ENCODE assay signal across 8 cellular contexts in the genomic region with DNA sequence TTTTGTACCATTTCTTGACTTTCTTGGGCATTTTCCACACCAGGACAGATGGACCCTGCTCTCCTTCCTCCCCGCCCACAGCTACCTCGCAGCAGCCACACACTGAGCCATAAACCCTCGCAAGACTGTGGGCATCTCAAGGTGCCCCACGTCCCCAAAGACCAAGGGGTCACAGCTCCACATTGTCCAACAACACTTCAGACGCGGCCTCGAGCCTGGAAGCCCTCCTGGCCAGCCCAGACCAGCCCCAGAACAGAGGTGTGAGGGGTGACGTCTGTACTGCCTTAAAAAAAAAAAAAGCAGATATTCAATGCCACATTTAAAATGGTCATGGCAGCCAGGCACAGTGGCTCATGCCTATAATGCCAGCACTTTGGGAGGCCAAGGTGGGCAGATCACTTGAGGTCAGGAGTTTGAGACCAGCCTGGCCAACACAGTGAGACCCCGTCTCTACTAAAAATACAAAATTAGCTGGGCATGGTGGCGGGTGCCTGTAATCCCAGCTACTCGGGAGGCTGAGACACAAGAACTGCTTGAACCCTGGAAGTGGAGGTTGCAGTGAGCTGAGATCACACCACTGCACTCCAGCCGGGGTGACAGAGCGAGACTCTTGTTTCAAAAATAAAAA. TPM values are rescaled to one million over a fixed set of nuclear protein-coding genes. Genes with fewer than 3 reads are reported as not detected.
DNase-seq lines count a peak whose midpoint lies in the region; ATAC-seq and TF ChIP-seq lines count a peak whose summit lies in the region.
"Not testable (repeated sequence)": the region's sequence is repeated elsewhere in the genome, so short reads cannot be mapped to it uniquely, and the experiment has no call there.

No MANE protein-coding gene starts in this region.

- not testable (repeated sequence) for H3K36me3 ChIP-seq in IMR-90 (ENCODE audit: control insufficient read depth, insufficient read depth, low read length); hepatocyte (replicated peaks; ENCODE audit: insufficient read depth, low read depth); sigmoid colon

- not testable (repeated sequence) for H4K91ac ChIP-seq in IMR-90 (ENCODE audit: insufficient read depth, low read depth, low read length)

- not testable (repeated sequence) for BruUV-seq in IMR-90 (replicated peaks; lab: Mats Ljungman, UMichigan)

- H3K4me2 ChIP-seq in IMR-90 (ENCODE audit: low read depth, low read length); hepatocyte: not testable (repeated sequence)

- H3K9me2 ChIP-seq in hepatocyte (replicated peaks; ENCODE audit: insufficient read depth) = not testable (repeated sequence)

- not testable (repeated sequence) for H2AK5ac ChIP-seq in IMR-90 (ENCODE audit: low read depth, low read length)

- H3K79me2 ChIP-seq in hepatocyte = peaks cover 73% of the 10 kb centered on the region

- H3K4me3 Mint-ChIP-seq in brain, nephron progenitor cell, type B pancreatic cell: not testable (repeated sequence)

- DNase-seq in ELF-1 (ENCODE audit: low read depth, low spot score) = peak; percentile 1
- not testable (repeated sequence) for DNase-seq in IMR-90; hepatocyte (ENCODE audit: low spot score); nephron progenitor cell
- DNase-seq in mesenteric fat pad (ENCODE audit: low spot score) = peak; percentile 47
- DNase-seq in sigmoid colon = peak; percentile 51
- DNase-seq in type B pancreatic cell (ENCODE audit: extremely low spot score, unreplicated experiment) = peak; percentile 57

- not testable (repeated sequence) for H3K27me3 ChIP-seq in IMR-90 (ENCODE audit: control insufficient read depth, insufficient read depth, low read length); hepatocyte; sigmoid colon

- not testable (repeated sequence) for H3K9me3 Mint-ChIP-seq in brain, nephron progenitor cell, type B pancreatic cell

- 100% methylated on average over 2 of the region's 13 CpGs; no CpG with 5 or more reads in 1 of the 2 experiments for WGBS in IMR-90 (ENCODE audit: extremely low coverage in 2 of 2, insufficient read length in 1 of 2), 2 experiments
- 93% methylated on average over 13 of the region's 13 CpGs for WGBS in hepatocyte (ENCODE audit: low lambda C conversion rate, missing lambda C conversion rate)
- WGBS in sigmoid colon, 2 donors = 92 to 94% methylated on average over 13 of the region's 13 CpGs

- in situ Hi-C loops in IMR-90 (cut with MboI; ENCODE audit: low sequenced_read_pairs) = not testable (repeated sequence)

- not testable (repeated sequence) for TF ChIP-seq POLR2A in IMR-90 (IDR thresholded peaks at IDR 0.05; ENCODE audit: low read depth, low read length); sigmoid colon (IDR thresholded peaks at IDR 0.05)

- H2BK5ac ChIP-seq in IMR-90 (ENCODE audit: low read depth, low read length, poor library complexity, severe bottlenecking) = not testable (repeated sequence)

- peak overlapping the region; percentile 39; the same call in 1 of the 2 replicates for H3K4ac ChIP-seq in IMR-90 (ENCODE audit: low read depth, low read length)

- TF ChIP-seq EP300 in sigmoid colon (IDR thresholded peaks at IDR 0.05) = not testable (repeated sequence)

- intact Hi-C loops in IMR-90 (cut with micrococcal nuclease) = not testable (repeated sequence)
- intact Hi-C loops in sigmoid colon (cut with DNase I) = loop anchor here (5.0 kb wide), 1 partner anchor 34 kb away; the partner anchor contains the start of gene DIP2C

- CTCF ChIA-PET in IMR-90 (lab: Yijun Ruan, JAX) = not testable (repeated sequence)

- H4K20me1 ChIP-seq in IMR-90 (ENCODE audit: insufficient read depth, low read length) = peaks cover 79% of the 10 kb centered on the region
- peaks cover 51% of the 10 kb centered on the region for H4K20me1 ChIP-seq in hepatocyte (ENCODE audit: insufficient read depth, poor library complexity, severe bottlenecking)

- H3K9ac ChIP-seq in IMR-90 (ENCODE audit: low read depth, low read length) = not testable (repeated sequence)

- H4K5ac ChIP-seq in IMR-90 (ENCODE audit: low read depth, low read length) = not testable (repeated sequence)

- H2BK20ac ChIP-seq in IMR-90 (ENCODE audit: low read depth, low read length) = not testable (repeated sequence)

- dilution Hi-C loops in IMR-90 (cut with HindIII; ENCODE audit: low sequenced_read_pairs, unreplicated experiment) = not testable (repeated sequence)

- not testable (repeated sequence) for H2BK120ac ChIP-seq in IMR-90 (ENCODE audit: low read depth, low read length)

- not testable (repeated sequence) for H2BK15ac ChIP-seq in IMR-90 (ENCODE audit: low read depth, low read length)

- not testable (repeated sequence) for H4K8ac ChIP-seq in IMR-90 (ENCODE audit: low read depth in 2 of 2, low read length in 2 of 2)

- not testable (repeated sequence) for H2AK9ac ChIP-seq in IMR-90 (replicated peaks; ENCODE audit: low read depth, low read length, poor library complexity)

- H3K23ac ChIP-seq in IMR-90 (ENCODE audit: low read depth, low read length) = not testable (repeated sequence)

- not testable (repeated sequence) for H3K4me1 Mint-ChIP-seq in brain
- H3K4me1 Mint-ChIP-seq in nephron progenitor cell (peaks cover 34% of the 10 kb centered on the region), type B pancreatic cell (ENCODE audit: unreplicated experiment) (peaks cover 28% of the 10 kb centered on the region)

- not testable (repeated sequence) for H3K27ac ChIP-seq in IMR-90 (ENCODE audit: insufficient read depth, low read length)
- H3K27ac ChIP-seq in hepatocyte = peak overlapping the region; percentile 85
- peak overlapping the region in 3 of 4 donors; percentile 89 to 96 (median 89) for H3K27ac ChIP-seq in sigmoid colon

- ATAC-seq in IMR-90 (ENCODE audit: low read depth) = not testable (repeated sequence)

- H3K4me3 ChIP-seq in IMR-90 (ENCODE audit: insufficient read depth, low read depth, low read length); hepatocyte; sigmoid colon: not testable (repeated sequence)

- peaks cover 44% of the 10 kb centered on the region for H3K9me1 ChIP-seq in IMR-90 (ENCODE audit: insufficient read depth, low read length)

- H2AFZ ChIP-seq in IMR-90 (replicated peaks; ENCODE audit: low read length, poor library complexity) = peak overlapping the region; percentile 32
- H2AFZ ChIP-seq in hepatocyte = not testable (repeated sequence)

- not testable (repeated sequence) for H3K56ac ChIP-seq in IMR-90 (ENCODE audit: extremely low read depth, insufficient read depth, low read length)

- H3K18ac ChIP-seq in IMR-90 (ENCODE audit: low read depth, low read length) = not testable (repeated sequence)

- H3K79me1 ChIP-seq in IMR-90 (ENCODE audit: low read depth in 1 of 2, low read length in 2 of 2) = peaks cover 32 to 83% of the 10 kb centered on the region in 2 experiments

- not testable (repeated sequence) for H3K9me3 ChIP-seq in IMR-90 (ENCODE audit: control insufficient read depth, insufficient read depth, low read length); hepatocyte (ENCODE audit: low read depth); sigmoid colon

- not testable (repeated sequence) for TF ChIP-seq CTCF in IMR-90 (conservative IDR thresholded peaks at IDR 0.05; ENCODE audit: low read depth, low read length); brain (conservative IDR thresholded peaks at IDR 0.05); hepatocyte (IDR thresholded peaks at IDR 0.05; ENCODE audit: poor library complexity); nephron progenitor cell (IDR thresholded peaks at IDR 0.05); sigmoid colon (IDR thresholded peaks at IDR 0.05); type B pancreatic cell (conservative IDR thresholded peaks at IDR 0.05)

- H3K4me1 ChIP-seq in IMR-90 (ENCODE audit: control insufficient read depth, insufficient read depth, low read length) (peaks cover 23% of the 10 kb centered on the region), hepatocyte (ENCODE audit: insufficient read depth) (peaks cover 26% of the 10 kb centered on the region), sigmoid colon (peaks cover 0 to 70% (median 58%) of the 10 kb centered on the region in 4 donors)

- TF ChIP-seq RAD21 in IMR-90 (IDR thresholded peaks at IDR 0.05; ENCODE audit: low read length) = not testable (repeated sequence)

- H3K27ac Mint-ChIP-seq in brain = peak overlapping the region in 4 of 5 experiments; percentile 0 to 89 (median 32)
- peak overlapping the region; percentile 86 for H3K27ac Mint-ChIP-seq in nephron progenitor cell
- peak overlapping the region; percentile 71 for H3K27ac Mint-ChIP-seq in type B pancreatic cell

- not testable (repeated sequence) for H3K14ac ChIP-seq in IMR-90 (replicated peaks; ENCODE audit: low read depth, low read length)

- not testable (repeated sequence) for H3K36me3 Mint-ChIP-seq in brain; nephron progenitor cell (ENCODE audit: low read depth); type B pancreatic cell

- H3K27me3 Mint-ChIP-seq in brain; nephron progenitor cell (ENCODE audit: low read depth, poor library complexity); type B pancreatic cell: not testable (repeated sequence)

- POLR2A ChIA-PET in IMR-90 (lab: Charles Lee; ENCODE audit: unreplicated experiment) = not testable (repeated sequence)

RNA-seq across cellular contexts. Expression of gene DIP2C, which starts 36.5 kb away (rescaled TPM):
- total RNA-seq in IMR-90 (2012; rRNA removed) (8.6 and 9.2 TPM in 2 replicates), hepatocyte (9.9 and 12.8 TPM in 2 replicates), mesenteric fat pad (38.5 TPM), sigmoid colon (10 to 100 TPM; 42.1 to 67.9 (median 50.3) TPM), type B pancreatic cell (ENCODE audit: low replicate concordance) (22.6 and 23.1 TPM in 2 replicates)
- polyA plus RNA-seq in IMR-90 (2012; rRNA removed) (16.1 and 17.3 TPM in 2 replicates), brain (ENCODE audit: insufficient read depth, low read depth, low replicate concordance) (22.3 TPM), hepatocyte (11.1 and 13.2 TPM in 2 replicates), sigmoid colon (1 to 10 TPM; 1.8 to 5.5 (median 3.0) TPM)
- polyA plus RNA-seq in IMR-90 (2012; cell fraction: cytosol; rRNA removed) = 13.9 and 16.8 TPM in 2 replicates
- polyA plus RNA-seq in IMR-90 (2012; cell fraction: nucleus; rRNA removed; ENCODE audit: low replicate concordance) = 21.1 and 22.2 TPM in 2 replicates

Comparison
In these comparisons a context has a peak if more than half of its experiments do, and no peak if none do; other contexts are left out.
1. H3K27ac Mint-ChIP-seq: peak in every context shown above with its lines; median percentile 86 in nephron progenitor cell; 71 in type B pancreatic cell; 32 in brain.